In the genomic region with DNA sequence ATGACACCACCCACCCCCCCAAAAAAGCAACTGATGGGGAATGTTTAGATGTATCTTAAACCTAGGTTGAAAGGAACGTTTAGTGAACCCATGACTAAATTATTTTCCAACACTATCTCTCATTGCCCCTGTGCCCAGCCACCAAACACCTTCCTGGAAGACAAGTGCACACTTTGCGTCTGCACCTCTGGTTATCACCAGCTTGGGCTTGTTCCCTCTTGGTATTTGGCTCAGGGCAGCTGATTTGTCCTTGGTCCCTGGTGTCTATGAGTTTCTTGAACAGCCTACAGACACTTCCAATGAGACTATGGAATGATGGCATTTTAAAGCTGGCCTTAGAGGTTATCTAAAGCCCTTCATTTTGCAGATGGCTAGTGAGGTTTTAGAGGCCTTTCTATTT, we compare ENCODE assay signal across 30 cellular contexts. TPM values are rescaled to one million over a fixed set of nuclear protein-coding genes. Genes with fewer than 3 reads are reported as not detected.
"Had no signal": no experiment of that assay in that cellular context is flagged by ENCODE, and none has a peak within 500 bp of the region (broad histone marks: within the 10 kb centered on the region; RNA-seq: fewer than 3 reads in every experiment).

No MANE protein-coding gene starts in this region.

- ATAC-seq: activated naive CD4-positive, alpha-beta T cell treated with anti-CD3 and anti-CD28 coated beads, Interleukin-2, amount 50 U/mL, for 72 hours; activated naive CD8-positive, alpha-beta T cell treated with anti-CD3 and anti-CD28 coated beads, Interleukin-2, amount 50 U/mL, for 24 hours; activated T-cell treated with anti-CD3 and anti-CD28 coated beads, Interleukin-2, amount 50 U/mL, for 4 hours; activated T-cell treated with anti-CD3 and anti-CD28 coated beads, Interleukin-2, amount 50 U/mL, for 72 hours; activated T-helper 17 cell treated with anti-CD3 and anti-CD28 coated beads, Interleukin-2, amount 50 U/mL, for 72 hours; body of pancreas had no signal

- DNase-seq: activated effector memory CD4-positive, alpha-beta T cell treated with anti-CD3 and anti-CD28 coated beads, Interleukin-2, amount 50 U/mL, for 16 hours; activated effector memory CD4-positive, alpha-beta T cell treated with Interleukin-2 at 50 U/mL for 16 hours; activated gamma-delta T cell; activated gamma-delta T cell treated with Interleukin-2 at 50 U/mL for 16 hours; activated naive CD4-positive, alpha-beta T cell; activated naive CD4-positive, alpha-beta T cell treated with anti-CD3 and anti-CD28 coated beads for 36 hours; activated naive CD4-positive, alpha-beta T cell treated with anti-CD3 and anti-CD28 coated beads, Interleukin-2, amount 10 ng/mL, durations not matched to agents 7 days and 5 days; activated naive CD4-positive, alpha-beta T cell treated with anti-CD3 and anti-CD28 coated beads, Interleukin-2, amount 50 U/mL, for 16 hours; activated naive CD4-positive, alpha-beta T cell treated with Interleukin-2 at 50 U/mL for 16 hours; activated naive CD8-positive, alpha-beta T cell treated with anti-CD3 and anti-CD28 coated beads for 36 hours; activated naive CD8-positive, alpha-beta T cell treated with anti-CD3 and anti-CD28 coated beads, Interleukin-2, amount 10 ng/mL, durations not matched to agents 7 days and 5 days; activated naive CD8-positive, alpha-beta T cell treated with anti-CD3 and anti-CD28 coated beads, Interleukin-2, amount 50 U/mL, for 24 hours; activated T-cell treated with anti-CD3 and anti-CD28 coated beads, Interleukin-2, amount 50 U/mL, for 1 hour; activated T-cell treated with anti-CD3 and anti-CD28 coated beads, Interleukin-2, amount 50 U/mL, for 24 hours; activated T-cell treated with anti-CD3 and anti-CD28 coated beads, Interleukin-2, amount 50 U/mL, for 4 hours; activated T-cell treated with anti-CD3 and anti-CD28 coated beads, Interleukin-2, amount 50 U/mL, for 48 hours; activated T-cell treated with anti-CD3 and anti-CD28 coated beads, Interleukin-2, amount 50 U/mL, for 72 hours; adrenal gland; amniotic stem cell; amygdala; anterior cingulate cortex; aorta; body of pancreas; brain microvascular endothelial cell; caudate nucleus; central memory CD4-positive, alpha-beta T cell; cerebellar nuclear complex had no signal

RNA-seq across cellular contexts. Expression of a gene that starts 15.5 kb away (rescaled TPM):
- total RNA-seq: bronchial epithelial cell had no signal
